In the genomic region with DNA sequence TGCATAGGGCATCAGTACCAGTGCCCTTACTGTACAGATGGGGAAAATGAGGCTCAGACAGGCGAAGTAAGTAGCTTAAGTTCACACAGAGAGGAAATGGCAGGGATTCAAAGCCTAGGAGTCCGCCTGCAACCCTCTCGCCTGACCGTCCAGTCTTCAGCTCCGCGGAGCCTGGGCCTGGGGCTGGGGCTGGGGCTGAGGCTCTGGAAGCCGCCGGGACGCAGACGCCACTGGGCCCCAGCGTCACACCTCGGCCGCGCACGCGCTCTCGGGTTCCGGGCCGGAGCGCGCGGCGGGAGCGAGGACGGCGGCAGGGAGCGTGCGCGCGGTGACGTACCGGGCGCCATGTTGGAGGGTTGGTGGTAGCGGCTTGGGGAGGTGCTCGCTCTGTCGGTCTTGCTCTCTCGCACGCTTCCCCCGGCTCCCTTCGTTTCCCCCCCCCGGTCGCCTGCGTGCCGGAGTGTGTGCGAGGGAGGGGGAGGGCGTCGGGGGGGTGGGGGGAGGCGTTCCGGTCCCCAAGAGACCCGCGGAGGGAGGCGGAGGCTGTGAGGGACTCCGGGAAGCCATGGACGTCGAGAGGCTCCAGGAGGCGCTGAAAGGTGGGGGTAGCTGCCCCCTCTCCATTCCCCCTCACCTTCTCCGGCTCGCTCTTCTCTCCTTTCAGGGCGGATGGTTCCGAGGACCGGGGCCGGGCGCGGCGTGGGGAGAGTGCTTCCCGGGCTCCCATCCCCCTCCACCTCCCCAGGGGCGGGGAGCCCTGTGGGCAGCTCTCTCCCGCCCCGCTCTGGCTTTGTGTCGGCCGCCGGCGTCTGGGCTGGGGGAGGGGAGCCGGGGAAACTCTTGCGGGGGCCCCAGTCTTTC, we compare ENCODE assay signal across 8 cellular contexts. TPM values are rescaled to one million over a fixed set of nuclear protein-coding genes. Genes with fewer than 3 reads are reported as not detected.
DNase-seq lines count a peak whose midpoint lies in the region; ATAC-seq and TF ChIP-seq lines count a peak whose summit lies in the region.

A gene with protein sequence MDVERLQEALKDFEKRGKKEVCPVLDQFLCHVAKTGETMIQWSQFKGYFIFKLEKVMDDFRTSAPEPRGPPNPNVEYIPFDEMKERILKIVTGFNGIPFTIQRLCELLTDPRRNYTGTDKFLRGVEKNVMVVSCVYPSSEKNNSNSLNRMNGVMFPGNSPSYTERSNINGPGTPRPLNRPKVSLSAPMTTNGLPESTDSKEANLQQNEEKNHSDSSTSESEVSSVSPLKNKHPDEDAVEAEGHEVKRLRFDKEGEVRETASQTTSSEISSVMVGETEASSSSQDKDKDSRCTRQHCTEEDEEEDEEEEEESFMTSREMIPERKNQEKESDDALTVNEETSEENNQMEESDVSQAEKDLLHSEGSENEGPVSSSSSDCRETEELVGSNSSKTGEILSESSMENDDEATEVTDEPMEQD (plus strand): TSS at position 339 of the 861 bp plus-strand sequence. CDS start 227 bp downstream, at position 566.

- H3K27ac ChIP-seq in GM23338 (ENCODE audit: low read depth) (peak within 1 kb of the TSS; percentile 91), SJSA1 (peak within 1 kb of the TSS; percentile 93), neutrophil (peak within 1 kb of the TSS; percentile 96), substantia nigra (ENCODE audit: low read depth, low read length, poor library complexity, severe bottlenecking) (peak within 1 kb of the TSS; percentile 93)

- H3K4me3 Mint-ChIP-seq in GM23338, result peak within 1 kb of the TSS; percentile 93

- ATAC-seq in GM23338, result peak; percentile 91

- peaks cover 41% of the 10 kb centered on the region for H3K36me3 Mint-ChIP-seq in GM23338 (ENCODE audit: low read depth)

- peaks cover 19% of the 10 kb centered on the region for H3K4me1 ChIP-seq in ES-I3 (ENCODE audit: insufficient read depth, low read length)
- peaks cover 28% of the 10 kb centered on the region for H3K4me1 ChIP-seq in GM23338 (ENCODE audit: insufficient read depth)
- H3K4me1 ChIP-seq in SJSA1 (replicated peaks), result peaks cover 27% of the 10 kb centered on the region
- H3K4me1 ChIP-seq in neutrophil (ENCODE audit: control insufficient read depth in 1 of 2, insufficient read depth in 1 of 2, low read depth in 1 of 2, low read length in 1 of 2), result peaks cover 44 to 50% of the 10 kb centered on the region in 2 experiments

- H3K4me1 Mint-ChIP-seq in GM23338, result peaks cover 26% of the 10 kb centered on the region

- H3K27ac Mint-ChIP-seq in GM23338, result peak within 1 kb of the TSS; percentile 94

- H3K27me3 Mint-ChIP-seq in GM23338 (ENCODE audit: insufficient read depth, low read depth, poor library complexity), result peaks cover 12% of the 10 kb centered on the region

- no peaks in the 10 kb centered on the region for H3K9me3 Mint-ChIP-seq in GM23338

- H3K9ac ChIP-seq in ES-I3 (ENCODE audit: low read depth, low read length), result peak within 1 kb of the TSS; percentile 97

- H3K36me3 ChIP-seq in ES-I3 (ENCODE audit: insufficient read depth, low read length), result peaks cover 11% of the 10 kb centered on the region
- peaks cover 12% of the 10 kb centered on the region; the same call in 1 of the 2 replicates for H3K36me3 ChIP-seq in GM23338 (ENCODE audit: insufficient read depth)
- H3K36me3 ChIP-seq in SJSA1, result peaks cover 39% of the 10 kb centered on the region
- H3K36me3 ChIP-seq in neutrophil, result peaks cover 22% of the 10 kb centered on the region

- H3K9me2 ChIP-seq in GM23338 (ENCODE audit: insufficient read depth), result no peaks in the 10 kb centered on the region

- no peak for TF ChIP-seq CTCF in GM23338 (conservative IDR thresholded peaks at IDR 0.05; ENCODE audit: low read depth in 2 of 2)
- TF ChIP-seq CTCF in neutrophil (IDR thresholded peaks at IDR 0.05), result peak; percentile 39

- peak within 1 kb of the TSS; percentile 92 for H3K4me2 ChIP-seq in GM23338

- H4K20me1 ChIP-seq in GM23338 (replicated peaks; ENCODE audit: insufficient read depth), result peaks cover 39% of the 10 kb centered on the region

- no peaks in the 10 kb centered on the region for H3K27me3 ChIP-seq in GM23338 (ENCODE audit: insufficient read depth)
- H3K27me3 ChIP-seq in SJSA1 (replicated peaks), result no peaks in the 10 kb centered on the region
- H3K27me3 ChIP-seq in neutrophil, result no peaks in the 10 kb centered on the region

- H3K4me3 ChIP-seq in GM23338 (peak within 1 kb of the TSS; percentile 89), SJSA1 (peak within 1 kb of the TSS; percentile 86), neutrophil (ENCODE audit: low read depth in 1 of 2, low read length in 1 of 2) (peak within 1 kb of the TSS; percentile 93 to 95)

- H3K9me3 ChIP-seq in ES-I3 (ENCODE audit: control insufficient read depth, insufficient read depth, low read length), result no peaks in the 10 kb centered on the region
- no peaks in the 10 kb centered on the region for H3K9me3 ChIP-seq in SJSA1 (replicated peaks)
- no peaks in the 10 kb centered on the region for H3K9me3 ChIP-seq in neutrophil

- no peaks in the 10 kb centered on the region; the same call in 1 of the 2 replicates for H3K79me2 ChIP-seq in GM23338 (replicated peaks; ENCODE audit: insufficient read depth)

- H3F3A ChIP-seq in GM23338 (replicated peaks; ENCODE audit: low read depth), result no peaks in the 10 kb centered on the region

- peak; percentile 95 for DNase-seq in GM23338 (ENCODE audit: low spot score)
- DNase-seq in Kasumi-1 (lab: John Stamatoyannopoulos, UW), result peak; percentile 81 to 83
- DNase-seq in SJSA1 (ENCODE audit: low read depth in 1 of 2, low spot score in 2 of 2), result peak; percentile 88 to 89
- peak; percentile 73 to 89 (median 77) for DNase-seq in activated naive CD4-positive, alpha-beta T cell (lab: John Stamatoyannopoulos, UW)
- peak; percentile 82 for DNase-seq in foreskin melanocyte
- DNase-seq in substantia nigra (lab: John Stamatoyannopoulos, UW), result peak; percentile 25 to 96 (median 76)

- peak within 1 kb of the TSS; percentile 100 for H2AFZ ChIP-seq in GM23338

TF ChIP-seq in GM23338, 12 proteins besides CTCF, POLR2A, EP300 and RAD21:
- TF ChIP-seq, protein P1, sequence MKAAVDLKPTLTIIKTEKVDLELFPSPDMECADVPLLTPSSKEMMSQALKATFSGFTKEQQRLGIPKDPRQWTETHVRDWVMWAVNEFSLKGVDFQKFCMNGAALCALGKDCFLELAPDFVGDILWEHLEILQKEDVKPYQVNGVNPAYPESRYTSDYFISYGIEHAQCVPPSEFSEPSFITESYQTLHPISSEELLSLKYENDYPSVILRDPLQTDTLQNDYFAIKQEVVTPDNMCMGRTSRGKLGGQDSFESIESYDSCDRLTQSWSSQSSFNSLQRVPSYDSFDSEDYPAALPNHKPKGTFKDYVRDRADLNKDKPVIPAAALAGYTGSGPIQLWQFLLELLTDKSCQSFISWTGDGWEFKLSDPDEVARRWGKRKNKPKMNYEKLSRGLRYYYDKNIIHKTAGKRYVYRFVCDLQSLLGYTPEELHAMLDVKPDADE (IDR thresholded peaks at IDR 0.05), result no peak
- peak; percentile 91 for TF ChIP-seq POLR2AphosphoS5 (IDR thresholded peaks at IDR 0.05; ENCODE audit: low read depth)
- peak; percentile 86 for TF ChIP-seq CREB1 (CRISPR knock-in tag; IDR thresholded peaks at IDR 0.05; ENCODE audit: low read depth)
- TF ChIP-seq NANOG (IDR thresholded peaks at IDR 0.05; ENCODE audit: borderline replicate concordance), result no peak

RNA-seq across cellular contexts. Expression of the gene that starts here (rescaled TPM):
- total RNA-seq in GM23338 (2014; rRNA removed; shearing (Covaris generic)), result 62.7 and 72.1 TPM in 2 replicates
- polyA plus RNA-seq in GM23338 (2016; fragmentation: Nextera tagmentation; extraction: Ambion mirVana), result 117 TPM in 2 replicates
- 51.9 and 53.7 TPM in 2 replicates for total RNA-seq in SJSA1 (2014; rRNA removed; shearing (Covaris generic))

Comparison
In these comparisons a context has a peak if more than half of its experiments do, and no peak if none do; other contexts are left out.
1. Peak in every context shown above with its lines: DNase-seq, ATAC-seq, H3K4me3 ChIP-seq and H3K27ac ChIP-seq.